In the genomic region with DNA sequence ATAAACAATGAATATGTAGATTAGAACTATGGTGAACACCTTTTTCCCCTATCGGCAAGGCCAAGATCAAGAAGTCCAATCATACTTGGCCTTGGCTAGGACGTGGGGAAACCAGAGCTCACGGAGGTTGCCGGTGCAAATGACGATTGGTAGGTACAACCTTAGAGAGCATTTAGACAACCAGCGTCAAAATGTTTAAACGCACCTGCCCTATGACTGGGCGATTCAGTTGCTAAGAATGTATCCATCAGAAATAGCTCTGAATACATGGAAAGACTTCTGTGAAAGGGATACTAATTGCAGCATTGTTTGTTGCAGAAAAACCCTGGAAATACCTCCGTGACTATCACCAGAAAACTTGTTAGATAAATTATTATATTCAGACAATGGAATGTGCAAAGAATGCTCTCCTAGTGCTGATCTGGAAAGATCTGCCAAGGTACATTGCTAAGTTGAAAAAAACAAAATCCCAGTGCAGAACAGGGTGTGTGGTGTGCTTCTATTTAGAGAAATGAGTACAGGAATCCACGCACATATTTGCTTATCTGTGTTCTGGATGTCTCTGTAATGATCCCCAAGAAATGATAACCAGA, we compare ENCODE assay signal across 24 cellular contexts. TPM values are rescaled to one million over a fixed set of nuclear protein-coding genes. Genes with fewer than 3 reads are reported as not detected.
DNase-seq lines count a peak whose midpoint lies in the region; ATAC-seq, FAIRE-seq and TF ChIP-seq lines count a peak whose summit lies in the region.
"Had no signal": no experiment of that assay in that cellular context is flagged by ENCODE, and none has a peak within 500 bp of the region (broad histone marks: within the 10 kb centered on the region; RNA-seq: fewer than 3 reads in every experiment).

No MANE protein-coding gene starts in this region.

- H3K4me3 ChIP-seq in left ventricle myocardium inferior (no peak overlapping the region), esophagus muscularis mucosa (no peak overlapping the region), pancreas (no peak overlapping the region), uterus (no peak overlapping the region)

- H3K27ac ChIP-seq in left ventricle myocardium inferior (replicated peaks) (peak overlapping the region; percentile 46), esophagus muscularis mucosa (replicated peaks in 1 of 4) (peak overlapping the region; percentile 30 to 56 (median 50)), pancreas (peak overlapping the region in 3 of 4 donors; percentile 8 to 54 (median 48)), uterus (peak overlapping the region; percentile 66)
- H3K27ac ChIP-seq: HL-60 had no signal

- ATAC-seq in left ventricle myocardium superior (no peak), pancreas (peak in 3 of 4 donors; percentile 5 to 44 (median 5))
- ATAC-seq: esophagus mucosa; stimulated activated naive CD8-positive, alpha-beta T cell treated with anti-CD3 and anti-CD28 coated beads, Interleukin-15, Interleukin-2, amounts not matched to agents 100 U/mL and 50 U/mL, for 24 hours had no signal

- DNase-seq in left ventricle myocardium inferior = no peak
- DNase-seq in left ventricle myocardium superior = no peak
- no peak for DNase-seq in esophagus muscularis mucosa (ENCODE audit: extremely low spot score)
- no peak for DNase-seq in pancreas
- no peak for DNase-seq in uterus
- DNase-seq in activated effector memory CD4-positive, alpha-beta T cell treated with Interleukin-2 at 50 U/mL for 16 hours = no peak
- DNase-seq in stimulated activated CD4-positive, alpha-beta T cell treated with anti-CD3 and anti-CD28 coated beads, Interleukin-12 subunit alpha, Interleukin-12 subunit beta, amount 100 ng/mL, for 4 hours = no peak
- no peak for DNase-seq in HK-2 (ENCODE audit: unreplicated experiment)
- DNase-seq: activated CD4-positive, alpha-beta T cell treated with anti-CD3 and anti-CD28 coated beads, Interleukin-2, amount 50 U/mL, for 1 hour; CD8-positive, alpha-beta memory T cell; cortex of kidney; GF-D8; NCI-H1105; NCI-H2029; retina; SHP77; stimulated activated CD4-positive, alpha-beta T cell treated with anti-CD3 and anti-CD28 coated beads, Interleukin-15, amount 100 ng/mL, for 24 hours; stimulated activated naive CD8-positive, alpha-beta T cell treated with anti-CD3 and anti-CD28 coated beads, Interleukin-15, Interleukin-2, amounts not matched to agents 100 U/mL and 50 U/mL, for 24 hours; SW 1271; T1000 had no signal

- FAIRE-seq in pancreas (lab: Jason Lieb, UNC) = no peak
- FAIRE-seq: A204.1, bronchial epithelial cell had no signal

- H3K36me3 ChIP-seq in left ventricle myocardium inferior (no peaks in the 10 kb centered on the region), esophagus muscularis mucosa (no peaks in the 10 kb centered on the region), pancreas (no peaks in the 10 kb centered on the region), uterus (no peaks in the 10 kb centered on the region)

- TF ChIP-seq POLR2A in esophagus muscularis mucosa (IDR thresholded peaks at IDR 0.05; ENCODE audit: low read depth) (no peak), uterus (IDR thresholded peaks at IDR 0.05) (no peak)

- 71% methylated on average over 10 of the region's 10 CpGs for WGBS in esophagus muscularis mucosa
- WGBS in pancreas, 2 donors = 40 to 42% methylated on average over 10 of the region's 10 CpGs

- intact Hi-C loops in left ventricle myocardium inferior (cut with micrococcal nuclease) (no loop called here), left ventricle myocardium superior (cut with micrococcal nuclease) (loop anchor here (5.0 kb wide), 1 partner anchor 275 kb away; no protein-coding TSS in a partner anchor), esophagus muscularis mucosa (cut with DNase I) (loop anchor here (2.0 kb wide), 1 partner anchor 275 kb away; no protein-coding TSS in a partner anchor), pancreas (cut with DNase I) (loop anchor here in 1 of 3 donors (5.0 kb wide), 1 partner anchor 275 kb away; no protein-coding TSS in a partner anchor), uterus (cut with DNase I; ENCODE audit: low total_unique reads) (loop anchor here (5.0 kb wide), 1 partner anchor 275 kb away; no protein-coding TSS in a partner anchor)

- H3K27me3 ChIP-seq in left ventricle myocardium inferior (ENCODE audit: low read depth) (no peaks in the 10 kb centered on the region), esophagus muscularis mucosa (no peaks in the 10 kb centered on the region), pancreas (no peaks in the 10 kb centered on the region), uterus (no peaks in the 10 kb centered on the region)

- H3K9me3 ChIP-seq in left ventricle myocardium inferior (replicated peaks) = no peaks in the 10 kb centered on the region
- H3K9me3 ChIP-seq in esophagus muscularis mucosa = no peaks in the 10 kb centered on the region
- no peaks in the 10 kb centered on the region for H3K9me3 ChIP-seq in pancreas
- H3K9me3 ChIP-seq in uterus = no peaks in the 10 kb centered on the region

- no peak for TF ChIP-seq EP300 in esophagus muscularis mucosa (IDR thresholded peaks at IDR 0.05)

- TF ChIP-seq CTCF in left ventricle myocardium inferior (IDR thresholded peaks at IDR 0.05; ENCODE audit: borderline replicate concordance) (no peak), esophagus muscularis mucosa (IDR thresholded peaks at IDR 0.05) (no peak), pancreas (IDR thresholded peaks at IDR 0.05) (no peak), uterus (IDR thresholded peaks at IDR 0.05) (no peak)

- H3K4me1 ChIP-seq in left ventricle myocardium inferior = peaks cover 35% of the 10 kb centered on the region
- H3K4me1 ChIP-seq in esophagus muscularis mucosa = peaks cover 13 to 42% (median 32%) of the 10 kb centered on the region in 4 donors
- H3K4me1 ChIP-seq in pancreas = peaks cover 0 to 11% (median 5%) of the 10 kb centered on the region in 3 donors
- no peaks in the 10 kb centered on the region for H3K4me1 ChIP-seq in uterus

RNA-seq across cellular contexts. Expression of a gene that starts 48.0 kb away (rescaled TPM):
- total RNA-seq in left ventricle myocardium inferior (25.7 TPM), left ventricle myocardium superior (24.1 TPM), esophagus muscularis mucosa (10 to 100 TPM; 21.2 to 49.0 (median 41.0) TPM), pancreas (10 to 100 TPM in 1 of 6 donors, 1 to 10 TPM in 5; 6.0 to 12.4 (median 8.4) TPM), uterus (10 to 100 TPM; 14.1 to 33.9 (median 20.2) TPM)
- 10 to 100 TPM in 1 of 2 donors, 1 to 10 TPM in 1; 8.3 to 11.2 TPM for polyA plus RNA-seq in pancreas
